Comparison of ENCODE assay signal across 10 cellular contexts in the genomic region with DNA sequence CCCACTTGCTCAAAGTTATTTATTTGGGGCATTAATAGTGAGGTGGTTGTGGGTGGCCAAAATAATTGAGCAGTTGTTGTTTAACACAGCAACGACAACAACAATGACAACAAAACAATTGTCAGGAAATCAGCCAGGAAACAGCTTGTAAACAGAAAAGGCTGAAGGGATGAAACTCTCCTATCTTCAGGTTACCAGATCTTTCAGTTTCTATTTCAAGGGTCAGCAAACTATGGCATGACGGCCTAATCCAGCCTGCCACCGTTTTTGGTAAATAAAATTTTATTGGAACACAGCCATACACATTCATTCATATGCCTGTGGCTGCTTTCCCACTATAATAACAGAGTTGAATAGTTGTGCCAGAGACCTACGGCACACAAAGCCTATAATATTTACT.
DNase-seq lines count a peak whose midpoint lies in the region; ATAC-seq and TF ChIP-seq lines count a peak whose summit lies in the region.
"Had no signal": no experiment of that assay in that cellular context is flagged by ENCODE, and none has a peak within 500 bp of the region (broad histone marks: within the 10 kb centered on the region; RNA-seq: fewer than 3 reads in every experiment).

No MANE protein-coding gene starts in this region.

- H3K4me2 ChIP-seq in mammary epithelial cell (ENCODE audit: insufficient read depth, low read depth, low read length) = peak overlapping the region; percentile 47

- no TSS peak for BruUV-seq in mammary epithelial cell (replicated peaks; lab: Mats Ljungman, UMichigan)

- dilution Hi-C loops in mammary epithelial cell (cut with HindIII; ENCODE audit: low sequenced_read_pairs) = no loop called here

- peak; percentile 9 for DNase-seq in MG63
- no peak for DNase-seq in mammary epithelial cell
- DNase-seq in left lung = no peak
- DNase-seq in NCI-H2029 treated with DMSO at 0.1 percent for 48 hours (lab: John Stamatoyannopoulos, UW) = no peak
- DNase-seq in NCI-H2171 treated with DMSO at 0.1 percent for 48 hours (lab: John Stamatoyannopoulos, UW) = no peak
- DNase-seq in LoVo (ENCODE audit: low spot score) = no peak
- no peak for DNase-seq in cerebellum (ENCODE audit: low spot score)
- DNase-seq: NCI-H187 had no signal

- H3K4me1 ChIP-seq in mammary epithelial cell (ENCODE audit: insufficient read depth, low read length) = peaks cover 11% of the 10 kb centered on the region
- H3K4me1 ChIP-seq in left lung = peaks cover 3 to 5% of the 10 kb centered on the region in 2 donors
- peaks cover 6 to 47% (median 31%) of the 10 kb centered on the region in 5 donors for H3K4me1 ChIP-seq in subcutaneous abdominal adipose tissue (ENCODE audit: control insufficient read depth in 5 of 5, insufficient read depth in 5 of 5, low read length in 5 of 5)

- TF ChIP-seq CTCF in mammary epithelial cell (conservative IDR thresholded peaks at IDR 0.05 in 1 of 2, IDR thresholded peaks at IDR 0.05 in 1 of 2; ENCODE audit: extremely low read depth in 1 of 2, insufficient read depth in 1 of 2, low read depth in 1 of 2, low read length in 2 of 2) (no peak), left lung (IDR thresholded peaks at IDR 0.05) (no peak)

- CTCF ChIA-PET in mammary epithelial cell (lab: Charles Lee; ENCODE audit: low non-redundant PET) = interaction anchor here (0.6 kb wide), 1 partner anchor 154 kb away, joined by 3 read pairs; no protein-coding TSS in a partner anchor

- no peaks in the 10 kb centered on the region for H3K9me3 ChIP-seq in MG63
- no peaks in the 10 kb centered on the region for H3K9me3 ChIP-seq in mammary epithelial cell (replicated peaks; ENCODE audit: insufficient read depth, low read length)
- H3K9me3 ChIP-seq in left lung = no peaks in the 10 kb centered on the region
- no peaks in the 10 kb centered on the region for H3K9me3 ChIP-seq in subcutaneous abdominal adipose tissue (ENCODE audit: control insufficient read depth in 5 of 5, low read length in 5 of 5)

- H3K36me3 ChIP-seq in MG63 = no peaks in the 10 kb centered on the region
- H3K36me3 ChIP-seq in mammary epithelial cell (ENCODE audit: insufficient read depth, low read length) = no peaks in the 10 kb centered on the region
- H3K36me3 ChIP-seq in left lung = no peaks in the 10 kb centered on the region
- H3K36me3 ChIP-seq in subcutaneous abdominal adipose tissue (ENCODE audit: control insufficient read depth in 5 of 5, insufficient read depth in 5 of 5, low read length in 5 of 5) = no peaks in the 10 kb centered on the region

- in situ Hi-C loops in mammary epithelial cell (cut with MboI; ENCODE audit: low sequenced_read_pairs in 2 of 2) = no loop called here

- intact Hi-C loops in mammary epithelial cell (cut with micrococcal nuclease) = no loop called here
- intact Hi-C loops in left lung (cut with DNase I) = no loop called here

- H3K79me2 ChIP-seq in mammary epithelial cell (ENCODE audit: insufficient read depth, low read length) = no peaks in the 10 kb centered on the region

- H3K9ac ChIP-seq in mammary epithelial cell (ENCODE audit: insufficient read depth, low read length) = peak overlapping the region; percentile 28
- peak overlapping the region; percentile 55 to 81 (median 57) for H3K9ac ChIP-seq in subcutaneous abdominal adipose tissue (ENCODE audit: low read length in 5 of 5)

- peak; percentile 26 for ATAC-seq in left lung

- H4K20me1 ChIP-seq in mammary epithelial cell (ENCODE audit: insufficient read depth, low read length) = no peaks in the 10 kb centered on the region

- H3K27ac ChIP-seq in mammary epithelial cell (ENCODE audit: insufficient read depth, low read depth, low read length) = peak overlapping the region; percentile 16
- peak overlapping the region; percentile 61 to 64 for H3K27ac ChIP-seq in left lung
- H3K27ac ChIP-seq in subcutaneous abdominal adipose tissue (ENCODE audit: low read depth, low read length) = peak overlapping the region; percentile 98
- H3K27ac ChIP-seq: VCaP had no signal

- H3K4me3 ChIP-seq in MG63 = no peak overlapping the region
- peak overlapping the region in 2 of 3 experiments; percentile 0 to 15 for H3K4me3 ChIP-seq in mammary epithelial cell (replicated peaks in 1 of 3; ENCODE audit: insufficient read depth in 1 of 3, low read depth in 2 of 3, low read length in 3 of 3)
- no peak overlapping the region for H3K4me3 ChIP-seq in left lung
- peak overlapping the region in 4 of 5 donors; percentile 30 to 42 (median 34) for H3K4me3 ChIP-seq in subcutaneous abdominal adipose tissue (ENCODE audit: low read depth in 1 of 5, low read length in 5 of 5)

- no peaks in the 10 kb centered on the region for H3K27me3 ChIP-seq in MG63
- no peaks in the 10 kb centered on the region for H3K27me3 ChIP-seq in mammary epithelial cell (ENCODE audit: insufficient read depth, low read length)
- no peaks in the 10 kb centered on the region for H3K27me3 ChIP-seq in left lung
- H3K27me3 ChIP-seq in subcutaneous abdominal adipose tissue (ENCODE audit: control insufficient read depth in 5 of 5, insufficient read depth in 4 of 5, low read length in 5 of 5) = no peaks in the 10 kb centered on the region

- 21% methylated on average over 4 of the region's 4 CpGs for WGBS in mammary epithelial cell (ENCODE audit: low coverage, missing lambda C conversion rate)

- peak overlapping the region; percentile 91 for H2AFZ ChIP-seq in mammary epithelial cell (ENCODE audit: low read depth, low read length)

Comparison
In these comparisons a context has a peak if more than half of its experiments do, and no peak if none do; other contexts are left out.
1. H3K4me3 ChIP-seq: peak in mammary epithelial cell (2 of 3) and subcutaneous abdominal adipose tissue (4 of 5); none in MG63 (single experiment) and left lung (0 of 2).
2. H3K27ac ChIP-seq: peak in every context shown above with its lines; median percentile 98 in subcutaneous abdominal adipose tissue; 62 in left lung; 16 in mammary epithelial cell.